1 cellular context compared by ENCODE assay signal in the genomic region with DNA sequence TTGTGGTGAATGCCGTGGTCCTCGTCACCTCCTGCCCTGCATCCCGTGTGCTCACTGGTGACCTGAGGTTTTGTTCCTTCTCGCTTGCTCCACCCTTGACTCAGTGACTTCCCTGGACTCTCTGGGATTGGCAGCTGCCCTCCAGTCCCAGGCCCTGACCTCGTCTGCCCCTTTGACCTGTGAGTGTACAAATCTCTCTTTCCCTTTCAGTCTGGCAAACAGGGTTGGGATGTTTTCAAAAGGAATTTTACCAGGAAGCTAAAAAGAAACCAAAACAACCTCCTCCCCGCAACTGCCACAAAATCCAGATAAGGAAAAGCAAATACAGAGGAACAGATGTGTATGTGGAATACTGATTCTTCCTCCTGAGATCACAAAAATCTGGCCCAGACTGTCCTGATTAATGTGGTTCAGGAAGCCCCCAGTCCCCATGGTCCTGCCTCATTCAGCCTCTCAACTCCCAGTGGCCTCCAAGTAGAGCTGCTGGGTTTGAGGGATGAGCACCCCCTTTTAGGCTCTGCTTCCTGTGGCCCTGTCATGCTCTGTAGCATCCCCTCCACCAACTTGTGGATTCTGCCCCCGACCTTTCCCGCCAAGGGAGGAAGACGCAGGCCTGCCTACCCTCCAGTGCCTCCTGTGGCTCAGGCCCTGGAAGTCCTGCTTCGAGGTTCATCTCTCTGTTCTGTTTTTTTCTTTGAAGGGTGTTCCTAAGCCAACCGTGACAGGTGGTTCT.
TF ChIP-seq lines count a peak whose summit lies in the region.

No MANE protein-coding gene starts in this region.

TF ChIP-seq in HepG2, 621 proteins besides CTCF, POLR2A, EP300 and RAD21 (continued from another document and continues in another):
- TF ChIP-seq, protein P1, sequence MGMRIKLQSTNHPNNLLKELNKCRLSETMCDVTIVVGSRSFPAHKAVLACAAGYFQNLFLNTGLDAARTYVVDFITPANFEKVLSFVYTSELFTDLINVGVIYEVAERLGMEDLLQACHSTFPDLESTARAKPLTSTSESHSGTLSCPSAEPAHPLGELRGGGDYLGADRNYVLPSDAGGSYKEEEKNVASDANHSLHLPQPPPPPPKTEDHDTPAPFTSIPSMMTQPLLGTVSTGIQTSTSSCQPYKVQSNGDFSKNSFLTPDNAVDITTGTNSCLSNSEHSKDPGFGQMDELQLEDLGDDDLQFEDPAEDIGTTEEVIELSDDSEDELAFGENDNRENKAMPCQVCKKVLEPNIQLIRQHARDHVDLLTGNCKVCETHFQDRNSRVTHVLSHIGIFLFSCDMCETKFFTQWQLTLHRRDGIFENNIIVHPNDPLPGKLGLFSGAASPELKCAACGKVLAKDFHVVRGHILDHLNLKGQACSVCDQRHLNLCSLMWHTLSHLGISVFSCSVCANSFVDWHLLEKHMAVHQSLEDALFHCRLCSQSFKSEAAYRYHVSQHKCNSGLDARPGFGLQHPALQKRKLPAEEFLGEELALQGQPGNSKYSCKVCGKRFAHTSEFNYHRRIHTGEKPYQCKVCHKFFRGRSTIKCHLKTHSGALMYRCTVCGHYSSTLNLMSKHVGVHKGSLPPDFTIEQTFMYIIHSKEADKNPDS (CRISPR knock-in tag; IDR thresholded peaks at IDR 0.05), result no peak
- TF ChIP-seq, protein P2, sequence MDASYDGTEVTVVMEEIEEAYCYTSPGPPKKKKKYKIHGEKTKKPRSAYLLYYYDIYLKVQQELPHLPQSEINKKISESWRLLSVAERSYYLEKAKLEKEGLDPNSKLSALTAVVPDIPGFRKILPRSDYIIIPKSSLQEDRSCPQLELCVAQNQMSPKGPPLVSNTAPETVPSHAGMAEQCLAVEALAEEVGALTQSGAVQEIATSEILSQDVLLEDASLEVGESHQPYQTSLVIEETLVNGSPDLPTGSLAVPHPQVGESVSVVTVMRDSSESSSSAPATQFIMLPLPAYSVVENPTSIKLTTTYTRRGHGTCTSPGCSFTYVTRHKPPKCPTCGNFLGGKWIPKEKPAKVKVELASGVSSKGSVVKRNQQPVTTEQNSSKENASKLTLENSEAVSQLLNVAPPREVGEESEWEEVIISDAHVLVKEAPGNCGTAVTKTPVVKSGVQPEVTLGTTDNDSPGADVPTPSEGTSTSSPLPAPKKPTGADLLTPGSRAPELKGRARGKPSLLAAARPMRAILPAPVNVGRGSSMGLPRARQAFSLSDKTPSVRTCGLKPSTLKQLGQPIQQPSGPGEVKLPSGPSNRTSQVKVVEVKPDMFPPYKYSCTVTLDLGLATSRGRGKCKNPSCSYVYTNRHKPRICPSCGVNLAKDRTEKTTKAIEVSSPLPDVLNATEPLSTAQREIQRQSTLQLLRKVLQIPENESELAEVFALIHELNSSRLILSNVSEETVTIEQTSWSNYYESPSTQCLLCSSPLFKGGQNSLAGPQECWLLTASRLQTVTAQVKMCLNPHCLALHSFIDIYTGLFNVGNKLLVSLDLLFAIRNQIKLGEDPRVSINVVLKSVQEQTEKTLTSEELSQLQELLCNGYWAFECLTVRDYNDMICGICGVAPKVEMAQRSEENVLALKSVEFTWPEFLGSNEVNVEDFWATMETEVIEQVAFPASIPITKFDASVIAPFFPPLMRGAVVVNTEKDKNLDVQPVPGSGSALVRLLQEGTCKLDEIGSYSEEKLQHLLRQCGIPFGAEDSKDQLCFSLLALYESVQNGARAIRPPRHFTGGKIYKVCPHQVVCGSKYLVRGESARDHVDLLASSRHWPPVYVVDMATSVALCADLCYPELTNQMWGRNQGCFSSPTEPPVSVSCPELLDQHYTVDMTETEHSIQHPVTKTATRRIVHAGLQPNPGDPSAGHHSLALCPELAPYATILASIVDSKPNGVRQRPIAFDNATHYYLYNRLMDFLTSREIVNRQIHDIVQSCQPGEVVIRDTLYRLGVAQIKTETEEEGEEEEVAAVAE (CRISPR knock-in tag; IDR thresholded peaks at IDR 0.05; ENCODE audit: borderline replicate concordance), result no peak
- TF ChIP-seq ZBTB21 (CRISPR knock-in tag; IDR thresholded peaks at IDR 0.05) (no peak), ZNF556 (CRISPR knock-in tag; IDR thresholded peaks at IDR 0.05; ENCODE audit: borderline replicate concordance) (peak; percentile 59; the same call in 1 of the 2 replicates), ZNF326 (CRISPR knock-in tag; IDR thresholded peaks at IDR 0.05; ENCODE audit: borderline replicate concordance) (no peak), SP2 (CRISPR knock-in tag; IDR thresholded peaks at IDR 0.05) (no peak), ZMYM3 (CRISPR knock-in tag; IDR thresholded peaks at IDR 0.05) (no peak), ZNF451 (CRISPR knock-in tag; IDR thresholded peaks at IDR 0.05) (0 out of 2 replicates have a peak, but pooled peaks have one; percentile 57), HOXA9 (CRISPR knock-in tag; IDR thresholded peaks at IDR 0.05; ENCODE audit: borderline replicate concordance) (no peak), MEF2D (CRISPR knock-in tag; IDR thresholded peaks at IDR 0.05) (peak; percentile 55; the same call in 1 of the 2 replicates), HES4 (CRISPR knock-in tag; IDR thresholded peaks at IDR 0.05; ENCODE audit: borderline replicate concordance) (no peak), ZNF878 (CRISPR knock-in tag; IDR thresholded peaks at IDR 0.05) (peak; percentile 78), NBN (conservative IDR thresholded peaks at IDR 0.05) (no peak), ZNF337 (CRISPR knock-in tag; IDR thresholded peaks at IDR 0.05; ENCODE audit: borderline replicate concordance, low read depth) (peak; percentile 58; the same call in 1 of the 2 replicates), XRCC5 (optimal IDR thresholded peaks at IDR 0.05; ENCODE audit: low read length) (peak; percentile 15), ZNF615 (CRISPR knock-in tag; IDR thresholded peaks at IDR 0.05; ENCODE audit: borderline replicate concordance) (no peak), ZNF33A (CRISPR knock-in tag; IDR thresholded peaks at IDR 0.05; ENCODE audit: borderline replicate concordance) (no peak), SAP130 (CRISPR knock-in tag; IDR thresholded peaks at IDR 0.05; ENCODE audit: low read depth) (peak; percentile 44), POLR2AphosphoS2 (IDR thresholded peaks at IDR 0.05; ENCODE audit: low read depth, low read length) (no peak), ZNF766 (CRISPR knock-in tag; IDR thresholded peaks at IDR 0.05; ENCODE audit: borderline replicate concordance) (no peak), ZBTB38 (CRISPR knock-in tag; IDR thresholded peaks at IDR 0.05) (0 out of 2 replicates have a peak, but pooled peaks have one; percentile 27), XBP1 (CRISPR knock-in tag; IDR thresholded peaks at IDR 0.05) (no peak), RELA (CRISPR knock-in tag; IDR thresholded peaks at IDR 0.05) (no peak), ZNF572 (CRISPR knock-in tag; IDR thresholded peaks at IDR 0.05) (no peak), RXRA (CRISPR knock-in tag; IDR thresholded peaks at IDR 0.05) (peak; percentile 87)
- TF ChIP-seq, protein P3, sequence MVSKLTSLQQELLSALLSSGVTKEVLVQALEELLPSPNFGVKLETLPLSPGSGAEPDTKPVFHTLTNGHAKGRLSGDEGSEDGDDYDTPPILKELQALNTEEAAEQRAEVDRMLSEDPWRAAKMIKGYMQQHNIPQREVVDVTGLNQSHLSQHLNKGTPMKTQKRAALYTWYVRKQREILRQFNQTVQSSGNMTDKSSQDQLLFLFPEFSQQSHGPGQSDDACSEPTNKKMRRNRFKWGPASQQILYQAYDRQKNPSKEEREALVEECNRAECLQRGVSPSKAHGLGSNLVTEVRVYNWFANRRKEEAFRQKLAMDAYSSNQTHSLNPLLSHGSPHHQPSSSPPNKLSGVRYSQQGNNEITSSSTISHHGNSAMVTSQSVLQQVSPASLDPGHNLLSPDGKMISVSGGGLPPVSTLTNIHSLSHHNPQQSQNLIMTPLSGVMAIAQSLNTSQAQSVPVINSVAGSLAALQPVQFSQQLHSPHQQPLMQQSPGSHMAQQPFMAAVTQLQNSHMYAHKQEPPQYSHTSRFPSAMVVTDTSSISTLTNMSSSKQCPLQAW (CRISPR knock-in tag; IDR thresholded peaks at IDR 0.05), result peak; percentile 88
- TF ChIP-seq, protein P4, sequence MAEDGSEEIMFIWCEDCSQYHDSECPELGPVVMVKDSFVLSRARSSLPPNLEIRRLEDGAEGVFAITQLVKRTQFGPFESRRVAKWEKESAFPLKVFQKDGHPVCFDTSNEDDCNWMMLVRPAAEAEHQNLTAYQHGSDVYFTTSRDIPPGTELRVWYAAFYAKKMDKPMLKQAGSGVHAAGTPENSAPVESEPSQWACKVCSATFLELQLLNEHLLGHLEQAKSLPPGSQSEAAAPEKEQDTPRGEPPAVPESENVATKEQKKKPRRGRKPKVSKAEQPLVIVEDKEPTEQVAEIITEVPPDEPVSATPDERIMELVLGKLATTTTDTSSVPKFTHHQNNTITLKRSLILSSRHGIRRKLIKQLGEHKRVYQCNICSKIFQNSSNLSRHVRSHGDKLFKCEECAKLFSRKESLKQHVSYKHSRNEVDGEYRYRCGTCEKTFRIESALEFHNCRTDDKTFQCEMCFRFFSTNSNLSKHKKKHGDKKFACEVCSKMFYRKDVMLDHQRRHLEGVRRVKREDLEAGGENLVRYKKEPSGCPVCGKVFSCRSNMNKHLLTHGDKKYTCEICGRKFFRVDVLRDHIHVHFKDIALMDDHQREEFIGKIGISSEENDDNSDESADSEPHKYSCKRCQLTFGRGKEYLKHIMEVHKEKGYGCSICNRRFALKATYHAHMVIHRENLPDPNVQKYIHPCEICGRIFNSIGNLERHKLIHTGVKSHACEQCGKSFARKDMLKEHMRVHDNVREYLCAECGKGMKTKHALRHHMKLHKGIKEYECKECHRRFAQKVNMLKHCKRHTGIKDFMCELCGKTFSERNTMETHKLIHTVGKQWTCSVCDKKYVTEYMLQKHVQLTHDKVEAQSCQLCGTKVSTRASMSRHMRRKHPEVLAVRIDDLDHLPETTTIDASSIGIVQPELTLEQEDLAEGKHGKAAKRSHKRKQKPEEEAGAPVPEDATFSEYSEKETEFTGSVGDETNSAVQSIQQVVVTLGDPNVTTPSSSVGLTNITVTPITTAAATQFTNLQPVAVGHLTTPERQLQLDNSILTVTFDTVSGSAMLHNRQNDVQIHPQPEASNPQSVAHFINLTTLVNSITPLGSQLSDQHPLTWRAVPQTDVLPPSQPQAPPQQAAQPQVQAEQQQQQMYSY (CRISPR knock-in tag; IDR thresholded peaks at IDR 0.05), result peak; percentile 91
- TF ChIP-seq, protein P5, sequence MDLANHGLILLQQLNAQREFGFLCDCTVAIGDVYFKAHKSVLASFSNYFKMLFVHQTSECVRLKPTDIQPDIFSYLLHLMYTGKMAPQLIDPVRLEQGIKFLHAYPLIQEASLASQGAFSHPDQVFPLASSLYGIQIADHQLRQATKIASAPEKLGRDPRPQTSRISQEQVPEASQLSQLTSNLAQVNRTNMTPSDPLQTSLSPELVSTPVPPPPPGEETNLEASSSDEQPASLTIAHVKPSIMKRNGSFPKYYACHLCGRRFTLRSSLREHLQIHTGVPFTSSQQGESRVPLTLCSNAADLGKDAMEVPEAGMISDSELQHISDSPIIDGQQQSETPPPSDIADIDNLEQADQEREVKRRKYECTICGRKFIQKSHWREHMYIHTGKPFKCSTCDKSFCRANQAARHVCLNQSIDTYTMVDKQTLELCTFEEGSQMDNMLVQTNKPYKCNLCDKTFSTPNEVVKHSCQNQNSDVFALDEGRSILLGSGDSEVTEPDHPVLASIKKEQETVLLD (CRISPR knock-in tag; IDR thresholded peaks at IDR 0.05; ENCODE audit: low read depth), result no peak
- TF ChIP-seq, protein P6, sequence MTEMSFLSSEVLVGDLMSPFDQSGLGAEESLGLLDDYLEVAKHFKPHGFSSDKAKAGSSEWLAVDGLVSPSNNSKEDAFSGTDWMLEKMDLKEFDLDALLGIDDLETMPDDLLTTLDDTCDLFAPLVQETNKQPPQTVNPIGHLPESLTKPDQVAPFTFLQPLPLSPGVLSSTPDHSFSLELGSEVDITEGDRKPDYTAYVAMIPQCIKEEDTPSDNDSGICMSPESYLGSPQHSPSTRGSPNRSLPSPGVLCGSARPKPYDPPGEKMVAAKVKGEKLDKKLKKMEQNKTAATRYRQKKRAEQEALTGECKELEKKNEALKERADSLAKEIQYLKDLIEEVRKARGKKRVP (CRISPR knock-in tag; IDR thresholded peaks at IDR 0.05), result no peak
- TF ChIP-seq, protein P7, sequence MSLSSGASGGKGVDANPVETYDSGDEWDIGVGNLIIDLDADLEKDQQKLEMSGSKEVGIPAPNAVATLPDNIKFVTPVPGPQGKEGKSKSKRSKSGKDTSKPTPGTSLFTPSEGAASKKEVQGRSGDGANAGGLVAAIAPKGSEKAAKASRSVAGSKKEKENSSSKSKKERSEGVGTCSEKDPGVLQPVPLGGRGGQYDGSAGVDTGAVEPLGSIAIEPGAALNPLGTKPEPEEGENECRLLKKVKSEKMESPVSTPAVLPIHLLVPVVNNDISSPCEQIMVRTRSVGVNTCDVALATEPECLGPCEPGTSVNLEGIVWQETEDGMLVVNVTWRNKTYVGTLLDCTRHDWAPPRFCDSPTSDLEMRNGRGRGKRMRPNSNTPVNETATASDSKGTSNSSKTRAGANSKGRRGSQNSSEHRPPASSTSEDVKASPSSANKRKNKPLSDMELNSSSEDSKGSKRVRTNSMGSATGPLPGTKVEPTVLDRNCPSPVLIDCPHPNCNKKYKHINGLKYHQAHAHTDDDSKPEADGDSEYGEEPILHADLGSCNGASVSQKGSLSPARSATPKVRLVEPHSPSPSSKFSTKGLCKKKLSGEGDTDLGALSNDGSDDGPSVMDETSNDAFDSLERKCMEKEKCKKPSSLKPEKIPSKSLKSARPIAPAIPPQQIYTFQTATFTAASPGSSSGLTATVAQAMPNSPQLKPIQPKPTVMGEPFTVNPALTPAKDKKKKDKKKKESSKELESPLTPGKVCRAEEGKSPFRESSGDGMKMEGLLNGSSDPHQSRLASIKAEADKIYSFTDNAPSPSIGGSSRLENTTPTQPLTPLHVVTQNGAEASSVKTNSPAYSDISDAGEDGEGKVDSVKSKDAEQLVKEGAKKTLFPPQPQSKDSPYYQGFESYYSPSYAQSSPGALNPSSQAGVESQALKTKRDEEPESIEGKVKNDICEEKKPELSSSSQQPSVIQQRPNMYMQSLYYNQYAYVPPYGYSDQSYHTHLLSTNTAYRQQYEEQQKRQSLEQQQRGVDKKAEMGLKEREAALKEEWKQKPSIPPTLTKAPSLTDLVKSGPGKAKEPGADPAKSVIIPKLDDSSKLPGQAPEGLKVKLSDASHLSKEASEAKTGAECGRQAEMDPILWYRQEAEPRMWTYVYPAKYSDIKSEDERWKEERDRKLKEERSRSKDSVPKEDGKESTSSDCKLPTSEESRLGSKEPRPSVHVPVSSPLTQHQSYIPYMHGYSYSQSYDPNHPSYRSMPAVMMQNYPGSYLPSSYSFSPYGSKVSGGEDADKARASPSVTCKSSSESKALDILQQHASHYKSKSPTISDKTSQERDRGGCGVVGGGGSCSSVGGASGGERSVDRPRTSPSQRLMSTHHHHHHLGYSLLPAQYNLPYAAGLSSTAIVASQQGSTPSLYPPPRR (CRISPR knock-in tag; IDR thresholded peaks at IDR 0.05; ENCODE audit: borderline replicate concordance), result peak; percentile 86
- TF ChIP-seq, protein P8, sequence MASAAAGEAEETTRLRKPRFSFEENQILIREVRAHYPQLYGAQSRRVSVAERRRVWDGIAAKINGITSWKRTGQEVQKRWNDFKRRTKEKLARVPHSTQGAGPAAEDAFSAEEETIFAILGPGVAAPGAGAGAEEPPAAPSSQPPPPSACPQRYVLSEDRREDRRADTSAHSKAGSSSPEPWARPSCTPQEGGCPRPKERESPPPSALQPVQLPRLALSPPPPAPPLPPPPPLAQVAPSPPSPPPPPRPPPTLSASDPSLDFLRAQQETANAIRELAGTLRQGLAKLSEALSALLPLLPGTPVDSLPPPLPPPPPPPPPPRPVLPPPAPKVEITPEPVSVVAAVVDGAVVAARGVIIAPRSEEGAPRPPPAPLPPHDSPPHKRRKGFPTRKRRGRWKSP (CRISPR knock-in tag; IDR thresholded peaks at IDR 0.05), result 0 out of 2 replicates have a peak, but pooled peaks have one; percentile 20
- TF ChIP-seq, protein P9, sequence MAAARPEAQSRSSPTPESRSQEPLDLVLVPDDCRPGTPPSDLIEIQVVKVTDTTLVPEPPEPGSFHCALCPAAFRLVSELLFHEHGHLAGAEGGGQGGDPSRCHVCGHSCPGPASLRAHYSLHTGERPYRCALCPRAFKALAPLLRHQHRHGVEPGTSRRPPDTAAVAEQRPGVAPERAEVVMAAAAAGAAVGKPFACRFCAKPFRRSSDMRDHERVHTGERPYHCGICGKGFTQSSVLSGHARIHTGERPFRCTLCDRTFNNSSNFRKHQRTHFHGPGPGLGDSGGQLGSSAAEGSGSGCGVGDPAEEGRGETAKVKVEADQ (CRISPR knock-in tag; IDR thresholded peaks at IDR 0.05; ENCODE audit: borderline replicate concordance), result no peak
